Comparison of ENCODE assay signal across 18 cellular contexts in the genomic region with DNA sequence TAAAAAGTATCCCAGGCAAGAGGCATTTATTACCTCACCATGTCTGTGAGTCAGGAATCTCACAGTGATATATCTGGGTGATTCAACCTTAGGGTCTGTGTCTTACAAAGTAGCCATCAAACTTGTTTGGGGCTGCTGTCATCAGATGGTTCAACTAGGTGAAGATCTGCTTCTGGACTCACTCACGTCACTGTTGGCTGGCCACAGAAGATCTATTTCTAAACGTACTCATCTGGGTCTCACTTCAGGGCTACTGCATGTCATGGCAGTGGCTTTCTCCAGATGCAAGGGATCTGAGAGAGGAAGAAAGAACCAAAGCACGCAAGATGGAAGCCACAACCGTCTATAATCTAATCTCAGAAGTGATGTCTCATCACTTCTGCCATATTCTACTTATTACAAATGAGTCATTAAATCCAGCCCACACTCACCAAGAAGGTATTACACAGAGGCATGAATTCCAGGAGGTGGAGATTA.
A peak's percentile ranks its signal among the peaks of the same experiment; 100 is the strongest.
DNase-seq lines count a peak whose midpoint lies in the region; FAIRE-seq and TF ChIP-seq lines count a peak whose summit lies in the region.
"Had no signal": no experiment of that assay in that cellular context is flagged by ENCODE, and none has a peak within 500 bp of the region (broad histone marks: within the 10 kb centered on the region; RNA-seq: fewer than 3 reads in every experiment).

No MANE protein-coding gene starts in this region.

- H3K36me3 Mint-ChIP-seq in nephron progenitor cell (ENCODE audit: low read depth) = no peaks in the 10 kb centered on the region
- H3K36me3 Mint-ChIP-seq: activated CD8-positive, alpha-beta memory T cell treated with anti-CD3 and anti-CD28 coated beads, Interleukin-2, amount 10 ng/mL, durations not matched to agents 7 days and 5 days had no signal

- no peak overlapping the region for H3K18ac ChIP-seq in trophoblast cell (ENCODE audit: low read length)

- no peaks in the 10 kb centered on the region for H3K4me1 ChIP-seq in trophoblast cell (ENCODE audit: control insufficient read depth in 1 of 2, insufficient read depth in 2 of 2, low read length in 2 of 2)
- H3K4me1 ChIP-seq: lower lobe of right lung had no signal

- H4K12ac ChIP-seq in trophoblast cell (ENCODE audit: low read depth, low read length) = no peak overlapping the region

- H3K4me3 Mint-ChIP-seq in nephron progenitor cell = no peak overlapping the region
- H3K4me3 Mint-ChIP-seq: activated CD8-positive, alpha-beta memory T cell treated with anti-CD3 and anti-CD28 coated beads, Interleukin-2, amount 10 ng/mL, durations not matched to agents 7 days and 5 days had no signal

- no peak overlapping the region for H2AK5ac ChIP-seq in trophoblast cell (ENCODE audit: low read length)

- peaks cover 21% of the 10 kb centered on the region for H3K4me1 Mint-ChIP-seq in nephron progenitor cell
- H3K4me1 Mint-ChIP-seq: activated CD8-positive, alpha-beta memory T cell treated with anti-CD3 and anti-CD28 coated beads, Interleukin-2, amount 10 ng/mL, durations not matched to agents 7 days and 5 days had no signal

- H3K79me2 ChIP-seq in trophoblast cell (ENCODE audit: control insufficient read depth, insufficient read depth, low read length, poor library complexity) = no peaks in the 10 kb centered on the region

- H3K23ac ChIP-seq in trophoblast cell (ENCODE audit: low read length) = no peak overlapping the region

- no peak overlapping the region for H2AFZ ChIP-seq in trophoblast cell (ENCODE audit: insufficient read depth, low read length, poor library complexity)

- no peak overlapping the region for H3K9ac ChIP-seq in trophoblast cell (ENCODE audit: low read length)

- H2BK5ac ChIP-seq in trophoblast cell (ENCODE audit: low read depth, low read length, poor library complexity) = no peak overlapping the region

- no peak overlapping the region for H4K91ac ChIP-seq in trophoblast cell (ENCODE audit: low read depth, low read length)

- H3K4ac ChIP-seq in trophoblast cell (ENCODE audit: low read depth, low read length) = no peak overlapping the region

- no peak for FAIRE-seq in bronchial epithelial cell (lab: Jason Lieb, UNC)

- H3K36me3 ChIP-seq in bronchial epithelial cell (ENCODE audit: control insufficient read depth, insufficient read depth, low read length) (no peaks in the 10 kb centered on the region), trophoblast cell (ENCODE audit: control insufficient read depth in 1 of 2, insufficient read depth in 2 of 2, low read length in 2 of 2) (no peaks in the 10 kb centered on the region)
- H3K36me3 ChIP-seq: lower lobe of right lung, thoracic aorta had no signal

- no peaks in the 10 kb centered on the region for H3K27me3 Mint-ChIP-seq in nephron progenitor cell (ENCODE audit: low read depth, poor library complexity)
- H3K27me3 Mint-ChIP-seq: activated CD8-positive, alpha-beta memory T cell treated with anti-CD3 and anti-CD28 coated beads, Interleukin-2, amount 10 ng/mL, durations not matched to agents 7 days and 5 days; progenitor cell of endocrine pancreas had no signal

- H3K9me3 ChIP-seq in trophoblast cell (ENCODE audit: insufficient read depth, low read depth, low read length) = no peaks in the 10 kb centered on the region
- H3K9me3 ChIP-seq: lower lobe of right lung, thoracic aorta had no signal

- H2BK120ac ChIP-seq in trophoblast cell (ENCODE audit: insufficient read depth, low read length, poor library complexity) = no peak overlapping the region

- intact Hi-C loops in dorsolateral prefrontal cortex (cut with DNase I) = no loop called here
- intact Hi-C loops in cardiac septum (cut with DNase I) = no loop called here

- H3K4me3 ChIP-seq in bronchial epithelial cell (ENCODE audit: low read depth, low read length) (no peak overlapping the region), trophoblast cell (ENCODE audit: low read depth, low read length) (no peak overlapping the region), dorsolateral prefrontal cortex (no peak overlapping the region)
- H3K4me3 ChIP-seq: lower lobe of right lung, thoracic aorta had no signal

- H3K4me2 ChIP-seq in trophoblast cell (ENCODE audit: low read length) = no peak overlapping the region

- H3K27ac Mint-ChIP-seq in nephron progenitor cell = peak overlapping the region; percentile 85
- H3K27ac Mint-ChIP-seq: activated CD8-positive, alpha-beta memory T cell treated with anti-CD3 and anti-CD28 coated beads, Interleukin-2, amount 10 ng/mL, durations not matched to agents 7 days and 5 days; activated T-helper 2 cell treated with anti-CD3 and anti-CD28 coated beads, Interferon-gamma antibody, Interleukin-2, Interleukin-4, amounts not matched to agents 10 μg/mL and 5 μg/mL and 100 μg/mL, durations not matched to agents 14 hours and 24 hours and 36 hours; progenitor cell of endocrine pancreas had no signal

- TF ChIP-seq CTCF in bronchial epithelial cell (IDR thresholded peaks at IDR 0.05; ENCODE audit: insufficient read depth, low read length, severe bottlenecking) (no peak), nephron progenitor cell (IDR thresholded peaks at IDR 0.05) (no peak), dorsolateral prefrontal cortex (IDR thresholded peaks at IDR 0.05 in 54 of 56, conservative IDR thresholded peaks at IDR 0.05 in 2 of 56; ENCODE audit: low read depth in 1 of 56, partially characterized antibody in 56 of 56) (no peak)

- H3K27ac ChIP-seq in trophoblast cell (ENCODE audit: low read depth, low read length) (no peak overlapping the region), dorsolateral prefrontal cortex (no peak overlapping the region)
- H3K27ac ChIP-seq: lower lobe of right lung, thoracic aorta had no signal

- H4K8ac ChIP-seq in trophoblast cell (ENCODE audit: low read depth, low read length) = no peak overlapping the region

- H2BK12ac ChIP-seq in trophoblast cell (ENCODE audit: low read length) = no peak overlapping the region

- H3K14ac ChIP-seq in trophoblast cell (ENCODE audit: low read length) = no peak overlapping the region

- peak; percentile 8 for DNase-seq in GM03348 (ENCODE audit: low spot score)
- DNase-seq in M059J (ENCODE audit: low read depth) = peak; percentile 33
- DNase-seq in bronchial epithelial cell (ENCODE audit: low read depth) = peak; percentile 61
- no peak for DNase-seq in nephron progenitor cell
- no peak for DNase-seq in activated CD4-positive, CD25-positive, alpha-beta regulatory T cell (lab: John Stamatoyannopoulos, UW)
- DNase-seq in trophoblast cell = no peak
- no peak for DNase-seq in dorsolateral prefrontal cortex
- no peak for DNase-seq in cardiac septum (ENCODE audit: low spot score)
- DNase-seq: activated CD8-positive, alpha-beta memory T cell treated with anti-CD3 and anti-CD28 coated beads, Interleukin-2, amount 10 ng/mL, durations not matched to agents 7 days and 5 days; AML-193; GDM1; Karpas-422; lower lobe of right lung; NCI-H2171 treated with DMSO at 0.1 percent for 48 hours; SHP77 had no signal

- H3K79me1 ChIP-seq in trophoblast cell (ENCODE audit: low read length) = no peaks in the 10 kb centered on the region

- WGBS in trophoblast cell (ENCODE audit: extremely low coverage, insufficient coverage, insufficient read length) = no CpG with 5 or more reads among the region's 4 CpGs

- H3K27me3 ChIP-seq in bronchial epithelial cell (ENCODE audit: control insufficient read depth, insufficient read depth, low read length) (no peaks in the 10 kb centered on the region), trophoblast cell (ENCODE audit: insufficient read depth, low read length) (no peaks in the 10 kb centered on the region), dorsolateral prefrontal cortex (peaks cover 0 to 2% (median 0%) of the 10 kb centered on the region in 45 donors)

- no peaks in the 10 kb centered on the region for H3K9me3 Mint-ChIP-seq in nephron progenitor cell
- H3K9me3 Mint-ChIP-seq: activated T-helper 2 cell treated with anti-CD3 and anti-CD28 coated beads, Interferon-gamma antibody, Interleukin-2, Interleukin-4, amounts not matched to agents 10 μg/mL and 5 μg/mL and 100 μg/mL, durations not matched to agents 14 hours and 24 hours and 36 hours had no signal

Comparison
In these comparisons a context has a peak if more than half of its experiments do, and no peak if none do; other contexts are left out.
1. DNase-seq: peak in GM03348 (single experiment), M059J (single experiment) and bronchial epithelial cell (single experiment); none in nephron progenitor cell (single experiment), activated CD4-positive, CD25-positive, alpha-beta regulatory T cell (0 of 4), trophoblast cell (0 of 2), dorsolateral prefrontal cortex (0 of 10) and cardiac septum (single experiment).